Comparison of ENCODE assay signal across 10 cellular contexts in genomic region chr4:26074672-26075071, GRCh38.
DNase-seq lines count a peak whose midpoint lies in the region; ATAC-seq, FAIRE-seq and TF ChIP-seq lines count a peak whose summit lies in the region.
"Had no signal": no experiment of that assay in that cellular context is flagged by ENCODE, and none has a peak within 500 bp of the region (broad histone marks: within the 10 kb centered on the region; RNA-seq: fewer than 3 reads in every experiment).

No MANE protein-coding gene starts in this region.

- BruUV-seq in GM12878 (replicated peaks; lab: Mats Ljungman, UMichigan), result no TSS peak

- no peaks in the 10 kb centered on the region for H3K36me3 ChIP-seq in GM12878 (ENCODE audit: control insufficient read depth in 2 of 2, insufficient read depth in 2 of 2, low read length in 1 of 2)

- FAIRE-seq in GM18507 (lab: Jason Lieb, UNC) (peak; percentile 90), GM12878 (lab: Jason Lieb, UNC) (peak; percentile 64)

- TF ChIP-seq POLR2A in NB4 (IDR thresholded peaks at IDR 0.05; ENCODE audit: extremely low read depth, insufficient read length), result no peak
- TF ChIP-seq POLR2A in GM12878 (IDR thresholded peaks at IDR 0.05; ENCODE audit: low read depth, low read length), result no peak

- peaks cover 30% of the 10 kb centered on the region for H3K4me1 ChIP-seq in GM12878 (ENCODE audit: control insufficient read depth, insufficient read depth, low read length)

- no peak for TF ChIP-seq CTCF in NB4 (IDR thresholded peaks at IDR 0.05; ENCODE audit: low read depth, low read length)
- TF ChIP-seq CTCF in GM12878 (IDR thresholded peaks at IDR 0.05 in 2 of 3, conservative IDR thresholded peaks at IDR 0.05 in 1 of 3; ENCODE audit: control insufficient read depth in 2 of 3, extremely low read depth in 1 of 3, insufficient read depth in 1 of 3, low read depth in 3 of 3, low read length in 3 of 3), result no peak

- WGBS in GM12878 (ENCODE audit: insufficient coverage, insufficient replicate concordance, low lambda C conversion rate, missing lambda C conversion rate), result 0% methylated on average over 5 of the region's 5 CpGs

- peak overlapping the region; percentile 7; the same call in 1 of the 2 replicates for H2AFZ ChIP-seq in GM12878 (ENCODE audit: control insufficient read depth, low read depth, low read length)

- intact Hi-C loops in GM12878 (cut with micrococcal nuclease; ENCODE audit: unreplicated experiment), result no loop called here

- 0 out of 2 replicates have a peak, but pooled peaks have one; percentile 18 for TF ChIP-seq RAD21 in GM12878 (IDR thresholded peaks at IDR 0.05; ENCODE audit: insufficient read depth, low read depth, low read length)

- H3K9ac ChIP-seq in GM12878 (ENCODE audit: control insufficient read depth, insufficient read depth, low read length), result no peak overlapping the region

- no peaks in the 10 kb centered on the region for H3K27me3 ChIP-seq in GM12878 (replicated peaks in 1 of 2; ENCODE audit: control insufficient read depth in 2 of 2, insufficient read depth in 2 of 2, low read length in 1 of 2)
- H3K27me3 ChIP-seq: body of pancreas had no signal

- peak; percentile 37 for DNase-seq in GM18507 (ENCODE audit: extremely low spot score, insufficient read length, low read depth)
- DNase-seq in NB4 (ENCODE audit: low read depth), result peak; percentile 90
- DNase-seq in GM12878 (ENCODE audit: low read depth, low spot score), result peak; percentile 68
- DNase-seq in stimulated activated CD4-positive, alpha-beta T cell treated with anti-CD3 and anti-CD28 coated beads, Interleukin-2, amount 100 ng/mL, for 4 hours (ENCODE audit: low read depth), result peak; percentile 55
- no peak for DNase-seq in COLO829 (ENCODE audit: low spot score)
- DNase-seq in HCEC 1CT, result no peak
- DNase-seq in NCI-H2029 treated with DMSO at 0.1 percent for 48 hours (lab: John Stamatoyannopoulos, UW), result no peak

- in situ Hi-C loops in GM12878 (cut with MboI), result loop anchor here (5.0 kb wide), 2 partner anchors 248 to 333 kb away; partner anchors contain the start of gene RBPJ

- H3K9me3 ChIP-seq in GM12878 (replicated peaks; ENCODE audit: control insufficient read depth, insufficient read depth, low read length), result peaks cover 7% of the 10 kb centered on the region; the same call in 2 of the 3 replicates
- H3K9me3 ChIP-seq: body of pancreas had no signal

- RAD21 ChIA-PET in GM12878 (lab: Charles Lee; ENCODE audit: unreplicated experiment), result interaction anchor here (0.7 to 4.1 kb wide), 18 partner anchors 9 to 336 kb away, joined by 3 to 37 read pairs (median 6); partner anchors contain the start of gene RBPJ

- H4K20me1 ChIP-seq in GM12878 (ENCODE audit: control insufficient read depth, insufficient read depth), result no peaks in the 10 kb centered on the region

- H3K4me3 ChIP-seq in NB4 (ENCODE audit: low read depth, low read length) (no peak overlapping the region), GM12878 (no peak overlapping the region)
- H3K4me3 ChIP-seq: body of pancreas had no signal

- ATAC-seq in GM21825 (IDR thresholded peaks at IDR 0.05; ENCODE audit: unreplicated experiment) (peak; percentile 68), GM12878 (peak; percentile 74)
- ATAC-seq: body of pancreas, HCT116 had no signal

- no peaks in the 10 kb centered on the region for H3K79me2 ChIP-seq in GM12878 (ENCODE audit: control insufficient read depth, insufficient read depth, low read length)

- TF ChIP-seq EP300 in GM12878 (IDR thresholded peaks at IDR 0.05; ENCODE audit: borderline replicate concordance in 1 of 2, control insufficient read depth in 1 of 2, low read depth in 2 of 2, low read length in 2 of 2), result peak; percentile 27 to 33; a peak in 2 of 4 replicates

- SMC1A ChIA-PET in GM12878 (lab: Charles Lee; ENCODE audit: uncharacterized antibody, unreplicated experiment), result interaction anchor here (0.8 to 4.1 kb wide), 19 partner anchors 8 to 342 kb away, joined by 3 to 37 read pairs (median 7); partner anchors contain the start of gene RBPJ

- CTCF ChIA-PET in GM12878 (lab: Yijun Ruan, JAX), result interaction anchor here (0.8 to 3.6 kb wide), 11 partner anchors 9 to 336 kb away, joined by 3 to 29 read pairs (median 11); partner anchors contain the start of gene RBPJ

- no peak overlapping the region; the same call in 1 of the 2 replicates for H3K27ac ChIP-seq in GM12878 (ENCODE audit: control insufficient read depth, insufficient read depth)

- H3K4me2 ChIP-seq in GM12878 (ENCODE audit: control insufficient read depth, insufficient read depth), result peak overlapping the region; percentile 54

- POLR2A ChIA-PET in GM12878 (lab: Charles Lee), result interaction anchor here (0.6 to 2.8 kb wide), 5 partner anchors 9 to 245 kb away, joined by 3 to 8 read pairs (median 4); no protein-coding TSS in a partner anchor

TF ChIP-seq in GM12878, 131 proteins besides CTCF, POLR2A, EP300 and RAD21 (continues in another document):
- peak; percentile 66; the same call in 1 of the 2 replicates for TF ChIP-seq MTA2 (IDR thresholded peaks at IDR 0.05; ENCODE audit: low read depth)
- TF ChIP-seq ATF7 (IDR thresholded peaks at IDR 0.05; ENCODE audit: low read depth), result peak; percentile 55
- no peak for TF ChIP-seq SKIL (IDR thresholded peaks at IDR 0.05; ENCODE audit: low read depth, poor library complexity, severe bottlenecking)
- no peak for TF ChIP-seq CHD4 (IDR thresholded peaks at IDR 0.05)
- TF ChIP-seq BMI1 (IDR thresholded peaks at IDR 0.05; ENCODE audit: borderline replicate concordance), result peak; percentile 76; the same call in 1 of the 2 replicates
- TF ChIP-seq RELB (IDR thresholded peaks at IDR 0.05; ENCODE audit: low read depth), result peak; percentile 82
- TF ChIP-seq NFIC (IDR thresholded peaks at IDR 0.05; ENCODE audit: low read depth, low read length), result peak; percentile 83
- no peak for TF ChIP-seq HCFC1 (IDR thresholded peaks at IDR 0.05; ENCODE audit: low read length)
- peak; percentile 45 for TF ChIP-seq RUNX3 (IDR thresholded peaks at IDR 0.05; ENCODE audit: low read length)
- peak; percentile 73 for TF ChIP-seq ATF2 (IDR thresholded peaks at IDR 0.05; ENCODE audit: low read length)
- peak; percentile 77 to 86 for TF ChIP-seq IKZF2 (IDR thresholded peaks at IDR 0.05)
- 0 out of 3 replicates have a peak, but pooled peaks have one; percentile 11 for TF ChIP-seq POU2F2 (IDR thresholded peaks at IDR 0.05; ENCODE audit: borderline replicate concordance, low read depth, low read length)
- 0 out of 2 replicates have a peak, but pooled peaks have one; percentile 10 for TF ChIP-seq GABPA (IDR thresholded peaks at IDR 0.05; ENCODE audit: low read depth)
- no peak for TF ChIP-seq SIX5 (IDR thresholded peaks at IDR 0.05; ENCODE audit: low read depth, low read length, severe bottlenecking)
- no peak for TF ChIP-seq TCF3 (IDR thresholded peaks at IDR 0.05; ENCODE audit: borderline replicate concordance, insufficient read depth, low read depth, low read length)
- 0 out of 4 replicates have a peak, but pooled peaks of 1 of the 2 experiments have one; percentile 60 for TF ChIP-seq CEBPB (IDR thresholded peaks at IDR 0.05; ENCODE audit: borderline replicate concordance in 1 of 2, low read depth in 2 of 2, low read length in 2 of 2)
- no peak for TF ChIP-seq KAT2A (conservative IDR thresholded peaks at IDR 0.05; ENCODE audit: control insufficient read depth, low read depth, low read length)
- TF ChIP-seq JUNB (IDR thresholded peaks at IDR 0.05), result peak; percentile 65
- no peak for TF ChIP-seq ZSCAN29 (IDR thresholded peaks at IDR 0.05)
- peak; percentile 68; the same call in 1 of the 2 replicates for TF ChIP-seq FOXM1 (IDR thresholded peaks at IDR 0.05; ENCODE audit: low read depth, low read length)
- TF ChIP-seq SPI1 (IDR thresholded peaks at IDR 0.05; ENCODE audit: borderline replicate concordance, insufficient read depth, low read depth, low read length), result peak; percentile 64

Comparison
In these comparisons a context has a peak if more than half of its experiments do, and no peak if none do; other contexts are left out.
1. DNase-seq: peak in GM18507 (single experiment), NB4 (single experiment), GM12878 (single experiment) and stimulated activated CD4-positive, alpha-beta T cell treated with anti-CD3 and anti-CD28 coated beads, Interleukin-2, amount 100 ng/mL, for 4 hours (single experiment); none in COLO829 (single experiment), HCEC 1CT (single experiment) and NCI-H2029 treated with DMSO at 0.1 percent for 48 hours (single experiment).